Comparison of ENCODE assay signal across 8 cellular contexts in the genomic region with DNA sequence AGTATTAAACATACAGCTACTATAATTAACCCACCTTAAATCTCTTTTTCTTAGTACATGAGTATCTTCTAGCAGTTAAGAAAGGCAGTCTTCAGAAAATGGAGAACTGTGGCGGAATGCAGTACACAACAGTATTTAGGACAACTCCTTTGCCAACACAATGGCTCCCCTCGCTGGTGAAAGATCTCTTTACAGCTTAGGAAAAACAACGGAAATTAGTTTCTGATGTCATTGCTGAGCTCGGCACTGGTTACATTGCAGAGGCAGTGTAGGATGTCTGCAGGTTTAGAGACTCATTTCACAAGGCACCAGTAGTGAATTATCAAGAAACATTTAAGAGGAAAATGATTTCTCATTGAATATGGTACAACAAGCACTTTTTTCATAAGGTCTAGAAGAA.
DNase-seq lines count a peak whose midpoint lies in the region; ATAC-seq and FAIRE-seq lines count a peak whose summit lies in the region.

No MANE protein-coding gene starts in this region.

- FAIRE-seq in urothelium cell line (lab: Jason Lieb, UNC) = no peak

- ATAC-seq in HG03442 (IDR thresholded peaks at IDR 0.05; ENCODE audit: unreplicated experiment) = no peak

- DNase-seq in stimulated activated CD4-positive, alpha-beta T cell treated with anti-CD3 and anti-CD28 coated beads, Interleukin-1b, Interleukin-23, amount 100 ng/mL, for 48 hours = peak; percentile 44
- no peak for DNase-seq in stimulated activated CD4-positive, alpha-beta T cell treated with anti-CD3 and anti-CD28 coated beads, Interleukin-4, amount 100 ng/mL, for 1 hour
- peak; percentile 56 for DNase-seq in NCI-H2171 treated with DMSO at 0.1 percent for 48 hours (lab: John Stamatoyannopoulos, UW)
- peak; percentile 51 for DNase-seq in amniotic stem cell (lab: John Stamatoyannopoulos, UW)
- peak; percentile 67 for DNase-seq in iPS-NIHi7 (ENCODE audit: extremely low spot score)
- DNase-seq in superior temporal gyrus (ENCODE audit: extremely low spot score) = peak; percentile 94
- no peak for DNase-seq in urothelium cell line (ENCODE audit: low spot score)

Comparison
In these comparisons a context has a peak if more than half of its experiments do, and no peak if none do; other contexts are left out.
1. DNase-seq: peak in stimulated activated CD4-positive, alpha-beta T cell treated with anti-CD3 and anti-CD28 coated beads, Interleukin-1b, Interleukin-23, amount 100 ng/mL, for 48 hours (single experiment), NCI-H2171 treated with DMSO at 0.1 percent for 48 hours (single experiment), amniotic stem cell (single experiment), iPS-NIHi7 (single experiment) and superior temporal gyrus (single experiment); none in stimulated activated CD4-positive, alpha-beta T cell treated with anti-CD3 and anti-CD28 coated beads, Interleukin-4, amount 100 ng/mL, for 1 hour (single experiment) and urothelium cell line (single experiment).